Comparison of ENCODE assay signal across 9 cellular contexts in genomic region chr11:71420455-71421241, GRCh38. TPM values are rescaled to one million over a fixed set of nuclear protein-coding genes. Genes with fewer than 3 reads are reported as not detected.
DNase-seq lines count a peak whose midpoint lies in the region; ATAC-seq and TF ChIP-seq lines count a peak whose summit lies in the region.
"Had no signal": no experiment of that assay in that cellular context is flagged by ENCODE, and none has a peak within 500 bp of the region (broad histone marks: within the 10 kb centered on the region; RNA-seq: fewer than 3 reads in every experiment).

No MANE protein-coding gene starts in this region.

- no peaks in the 10 kb centered on the region for H3K27me3 ChIP-seq in stomach

- H3K27me3 Mint-ChIP-seq in WTC11 (ENCODE audit: low read depth) = peaks cover 3% of the 10 kb centered on the region; the same call in 1 of the 2 replicates
- H3K27me3 Mint-ChIP-seq: stimulated activated naive CD8-positive, alpha-beta T cell treated with anti-CD3 and anti-CD28 coated beads, Interleukin-15, Interleukin-2, amounts not matched to agents 100 ng/mL and 50 ng/mL, for 24 hours had no signal

- no peaks in the 10 kb centered on the region for H3K4me1 Mint-ChIP-seq in WTC11

- peaks cover 0 to 8% (median 0%) of the 10 kb centered on the region in 4 donors for H3K4me1 ChIP-seq in stomach

- no peak for TF ChIP-seq EP300 in stomach (IDR thresholded peaks at IDR 0.05)

- no peak overlapping the region for H3K4me3 Mint-ChIP-seq in WTC11
- H3K4me3 Mint-ChIP-seq: stimulated activated naive CD8-positive, alpha-beta T cell treated with anti-CD3 and anti-CD28 coated beads, Interleukin-15, Interleukin-2, amounts not matched to agents 100 ng/mL and 50 ng/mL, for 24 hours had no signal

- no peak overlapping the region for H3K4me3 ChIP-seq in stomach

- H3K27ac Mint-ChIP-seq in WTC11 = no peak overlapping the region
- H3K27ac Mint-ChIP-seq: stimulated activated naive CD8-positive, alpha-beta T cell treated with anti-CD3 and anti-CD28 coated beads, Interleukin-15, Interleukin-2, amounts not matched to agents 100 ng/mL and 50 ng/mL, for 24 hours had no signal

- no peaks in the 10 kb centered on the region for H3K36me3 Mint-ChIP-seq in WTC11

- H3K9me3 Mint-ChIP-seq in WTC11 = no peaks in the 10 kb centered on the region
- H3K9me3 Mint-ChIP-seq: stimulated activated naive CD8-positive, alpha-beta T cell treated with anti-CD3 and anti-CD28 coated beads, Interleukin-15, Interleukin-2, amounts not matched to agents 100 ng/mL and 50 ng/mL, for 24 hours had no signal

- TF ChIP-seq CTCF in WTC11 (IDR thresholded peaks at IDR 0.05) (peak; percentile 89), stomach (IDR thresholded peaks at IDR 0.05) (peak in 5 of 7 experiments; percentile 37 to 70 (median 59))

- no peaks in the 10 kb centered on the region for H3K9me3 ChIP-seq in stomach

- ATAC-seq in WTC11 (peak; percentile 83), left ventricle myocardium superior (peak; percentile 55), GM19035 (IDR thresholded peaks at IDR 0.05; ENCODE audit: unreplicated experiment) (no peak)

- H3K27ac ChIP-seq in stomach = no peak overlapping the region

- 45 to 67% (median 56%) methylated on average over 16 of the region's 16 CpGs for WGBS in stomach, 5 donors

- intact Hi-C loops in left ventricle myocardium superior (cut with micrococcal nuclease) (no loop called here), stomach (cut with DNase I; ENCODE audit: low total_unique reads) (no loop called here)

- CTCF ChIA-PET in WTC11 (lab: Charles Lee) = interaction anchor here (0.5 to 2.8 kb wide), 18 partner anchors 9 to 677 kb away, joined by 3 to 31 read pairs (median 3); partner anchors contain the start of genes NADSYN1 and SHANK2

- peak; percentile 11 to 18 for DNase-seq in stimulated activated CD4-positive, alpha-beta T cell treated with anti-CD3 and anti-CD28 coated beads, Interleukin-2, amount 100 ng/mL, for 48 hours
- DNase-seq in stimulated activated CD4-positive, alpha-beta T cell treated with anti-CD3 and anti-CD28 coated beads, Interleukin-12 subunit alpha, Interleukin-12 subunit beta, amount 100 ng/mL, for 4 hours = no peak
- peak; percentile 33 for DNase-seq in NCI-H1105 (lab: John Stamatoyannopoulos, UW)
- peak; percentile 74 for DNase-seq in WTC11 (ENCODE audit: low spot score)
- no peak for DNase-seq in left ventricle myocardium superior
- peak; percentile 68 for DNase-seq in stomach
- no peak for DNase-seq in central memory CD4-positive, alpha-beta T cell

- no peak for TF ChIP-seq POLR2A in stomach (IDR thresholded peaks at IDR 0.05)

- POLR2A ChIA-PET in WTC11 (lab: Charles Lee) = no interaction called here

- H3K36me3 ChIP-seq in stomach = no peaks in the 10 kb centered on the region

TF ChIP-seq in WTC11, 78 proteins besides CTCF, POLR2A, EP300 and RAD21:
- TF ChIP-seq ERG (CRISPR knock-in tag; IDR thresholded peaks at IDR 0.05) = no peak
- TF ChIP-seq NFE2L1 (CRISPR knock-in tag; IDR thresholded peaks at IDR 0.05) = no peak
- no peak for TF ChIP-seq ARID4B (CRISPR knock-in tag; IDR thresholded peaks at IDR 0.05; ENCODE audit: borderline replicate concordance)
- no peak for TF ChIP-seq CREB1 (CRISPR knock-in tag; IDR thresholded peaks at IDR 0.05)
- TF ChIP-seq HMGXB4 (CRISPR knock-in tag; IDR thresholded peaks at IDR 0.05) = no peak
- TF ChIP-seq CREM (CRISPR knock-in tag; IDR thresholded peaks at IDR 0.05) = no peak
- no peak for TF ChIP-seq TP53 (CRISPR knock-in tag; IDR thresholded peaks at IDR 0.05)
- no peak for TF ChIP-seq GTF2I (CRISPR knock-in tag; conservative IDR thresholded peaks at IDR 0.05)
- no peak for TF ChIP-seq NFYB (CRISPR knock-in tag; conservative IDR thresholded peaks at IDR 0.05; ENCODE audit: low read depth)
- TF ChIP-seq ZNF416 (CRISPR knock-in tag; IDR thresholded peaks at IDR 0.05) = no peak
- no peak for TF ChIP-seq ZNF396 (CRISPR knock-in tag; IDR thresholded peaks at IDR 0.05; ENCODE audit: borderline replicate concordance)
- TF ChIP-seq ZMAT4 (CRISPR knock-in tag; IDR thresholded peaks at IDR 0.05) = no peak

RNA-seq across cellular contexts. Expression of gene DHCR7, which starts 27.5 kb away (rescaled TPM):
- 104 to 120 TPM (median 120 TPM) in 3 replicates for total RNA-seq in WTC11 (2021)
- 41.3 TPM for total RNA-seq in left ventricle myocardium superior
- 10 to 100 TPM; 11.2 to 58.8 (median 17.9) TPM for total RNA-seq in stomach
- polyA plus RNA-seq in stomach = 10 to 100 TPM in 2 of 3 donors, 1 to 10 TPM in 1; 3.5 to 13.2 (median 11.2) TPM

RNA-seq across cellular contexts. Expression of gene NADSYN1, which starts 32.4 kb away (rescaled TPM):
- 43.4 to 45.6 TPM (median 45.1 TPM) in 3 replicates for total RNA-seq in WTC11 (2021)
- 20.5 TPM for total RNA-seq in left ventricle myocardium superior
- 100 to 1,000 TPM in 3 of 5 donors, 10 to 100 TPM in 2; 49.0 to 320 (median 104) TPM for total RNA-seq in stomach
- polyA plus RNA-seq in stomach = 10 to 100 TPM; 28.0 to 74.9 (median 29.4) TPM

Comparison
In these comparisons a context has a peak if more than half of its experiments do, and no peak if none do; other contexts are left out.
1. DNase-seq: peak in stimulated activated CD4-positive, alpha-beta T cell treated with anti-CD3 and anti-CD28 coated beads, Interleukin-2, amount 100 ng/mL, for 48 hours (2 of 2), NCI-H1105 (single experiment), WTC11 (single experiment) and stomach (single experiment); none in stimulated activated CD4-positive, alpha-beta T cell treated with anti-CD3 and anti-CD28 coated beads, Interleukin-12 subunit alpha, Interleukin-12 subunit beta, amount 100 ng/mL, for 4 hours (single experiment), left ventricle myocardium superior (single experiment) and central memory CD4-positive, alpha-beta T cell (single experiment).